In the genomic region with DNA sequence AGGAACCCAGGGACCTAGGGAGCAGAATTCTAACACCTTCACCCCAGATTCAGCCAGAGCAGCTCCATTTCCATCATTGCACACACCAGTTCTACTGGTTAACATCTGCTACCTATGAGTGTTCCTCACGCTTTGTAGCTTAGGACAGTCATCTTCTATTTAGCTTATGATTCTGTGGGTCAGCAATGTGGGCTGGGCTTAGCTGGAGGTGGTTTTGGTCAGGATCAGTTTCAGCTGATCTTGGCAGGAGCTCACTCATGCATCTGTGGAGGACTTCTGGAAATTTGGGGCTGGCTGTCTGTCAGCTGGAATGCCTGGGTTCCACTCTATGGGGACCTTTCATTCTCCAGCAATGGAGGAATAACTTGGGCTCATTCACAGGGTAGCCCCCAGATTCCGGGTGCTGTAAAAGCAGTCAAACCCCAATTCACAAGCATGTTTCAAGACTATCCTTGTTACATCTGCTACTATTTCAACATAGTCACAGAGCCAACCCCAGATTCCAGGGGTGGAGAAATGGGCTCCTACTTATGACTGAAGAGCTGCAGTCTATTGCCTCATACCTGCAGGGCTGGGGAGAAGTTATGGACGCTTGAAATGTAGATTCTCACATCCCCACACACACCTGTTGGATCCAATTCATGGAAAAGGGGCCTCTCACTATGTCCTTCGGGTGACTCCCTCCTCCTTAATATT, we compare ENCODE assay signal across 1 cellular context.
TF ChIP-seq lines count a peak whose summit lies in the region.

No MANE protein-coding gene starts in this region.

TF ChIP-seq in liver, 16 proteins besides CTCF, POLR2A, EP300 and RAD21 (continued from another document):
- TF ChIP-seq, protein P1, sequence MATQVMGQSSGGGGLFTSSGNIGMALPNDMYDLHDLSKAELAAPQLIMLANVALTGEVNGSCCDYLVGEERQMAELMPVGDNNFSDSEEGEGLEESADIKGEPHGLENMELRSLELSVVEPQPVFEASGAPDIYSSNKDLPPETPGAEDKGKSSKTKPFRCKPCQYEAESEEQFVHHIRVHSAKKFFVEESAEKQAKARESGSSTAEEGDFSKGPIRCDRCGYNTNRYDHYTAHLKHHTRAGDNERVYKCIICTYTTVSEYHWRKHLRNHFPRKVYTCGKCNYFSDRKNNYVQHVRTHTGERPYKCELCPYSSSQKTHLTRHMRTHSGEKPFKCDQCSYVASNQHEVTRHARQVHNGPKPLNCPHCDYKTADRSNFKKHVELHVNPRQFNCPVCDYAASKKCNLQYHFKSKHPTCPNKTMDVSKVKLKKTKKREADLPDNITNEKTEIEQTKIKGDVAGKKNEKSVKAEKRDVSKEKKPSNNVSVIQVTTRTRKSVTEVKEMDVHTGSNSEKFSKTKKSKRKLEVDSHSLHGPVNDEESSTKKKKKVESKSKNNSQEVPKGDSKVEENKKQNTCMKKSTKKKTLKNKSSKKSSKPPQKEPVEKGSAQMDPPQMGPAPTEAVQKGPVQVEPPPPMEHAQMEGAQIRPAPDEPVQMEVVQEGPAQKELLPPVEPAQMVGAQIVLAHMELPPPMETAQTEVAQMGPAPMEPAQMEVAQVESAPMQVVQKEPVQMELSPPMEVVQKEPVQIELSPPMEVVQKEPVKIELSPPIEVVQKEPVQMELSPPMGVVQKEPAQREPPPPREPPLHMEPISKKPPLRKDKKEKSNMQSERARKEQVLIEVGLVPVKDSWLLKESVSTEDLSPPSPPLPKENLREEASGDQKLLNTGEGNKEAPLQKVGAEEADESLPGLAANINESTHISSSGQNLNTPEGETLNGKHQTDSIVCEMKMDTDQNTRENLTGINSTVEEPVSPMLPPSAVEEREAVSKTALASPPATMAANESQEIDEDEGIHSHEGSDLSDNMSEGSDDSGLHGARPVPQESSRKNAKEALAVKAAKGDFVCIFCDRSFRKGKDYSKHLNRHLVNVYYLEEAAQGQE (IDR thresholded peaks at IDR 0.05): peak; percentile 17
- TF ChIP-seq RXRA (IDR thresholded peaks at IDR 0.05) (peak; percentile 14 to 30), FOXA1 (IDR thresholded peaks at IDR 0.05) (no peak), YY1 (IDR thresholded peaks at IDR 0.05) (peak; percentile 78), JUND (IDR thresholded peaks at IDR 0.05) (peak; percentile 10 to 29), NR2F2 (IDR thresholded peaks at IDR 0.05) (no peak), SP1 (IDR thresholded peaks at IDR 0.05) (peak; percentile 51), HNF4A (conservative IDR thresholded peaks at IDR 0.05) (peak; percentile 34 to 58)
- TF ChIP-seq, protein P2, sequence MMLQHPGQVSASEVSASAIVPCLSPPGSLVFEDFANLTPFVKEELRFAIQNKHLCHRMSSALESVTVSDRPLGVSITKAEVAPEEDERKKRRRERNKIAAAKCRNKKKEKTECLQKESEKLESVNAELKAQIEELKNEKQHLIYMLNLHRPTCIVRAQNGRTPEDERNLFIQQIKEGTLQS (IDR thresholded peaks at IDR 0.05): peak; percentile 68
- TF ChIP-seq, protein P3, sequence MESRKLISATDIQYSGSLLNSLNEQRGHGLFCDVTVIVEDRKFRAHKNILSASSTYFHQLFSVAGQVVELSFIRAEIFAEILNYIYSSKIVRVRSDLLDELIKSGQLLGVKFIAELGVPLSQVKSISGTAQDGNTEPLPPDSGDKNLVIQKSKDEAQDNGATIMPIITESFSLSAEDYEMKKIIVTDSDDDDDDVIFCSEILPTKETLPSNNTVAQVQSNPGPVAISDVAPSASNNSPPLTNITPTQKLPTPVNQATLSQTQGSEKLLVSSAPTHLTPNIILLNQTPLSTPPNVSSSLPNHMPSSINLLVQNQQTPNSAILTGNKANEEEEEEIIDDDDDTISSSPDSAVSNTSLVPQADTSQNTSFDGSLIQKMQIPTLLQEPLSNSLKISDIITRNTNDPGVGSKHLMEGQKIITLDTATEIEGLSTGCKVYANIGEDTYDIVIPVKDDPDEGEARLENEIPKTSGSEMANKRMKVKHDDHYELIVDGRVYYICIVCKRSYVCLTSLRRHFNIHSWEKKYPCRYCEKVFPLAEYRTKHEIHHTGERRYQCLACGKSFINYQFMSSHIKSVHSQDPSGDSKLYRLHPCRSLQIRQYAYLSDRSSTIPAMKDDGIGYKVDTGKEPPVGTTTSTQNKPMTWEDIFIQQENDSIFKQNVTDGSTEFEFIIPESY (IDR thresholded peaks at IDR 0.05): no peak
- TF ChIP-seq, protein P4, sequence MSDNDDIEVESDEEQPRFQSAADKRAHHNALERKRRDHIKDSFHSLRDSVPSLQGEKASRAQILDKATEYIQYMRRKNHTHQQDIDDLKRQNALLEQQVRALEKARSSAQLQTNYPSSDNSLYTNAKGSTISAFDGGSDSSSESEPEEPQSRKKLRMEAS (IDR thresholded peaks at IDR 0.05): peak; percentile 13
